In the genomic region with DNA sequence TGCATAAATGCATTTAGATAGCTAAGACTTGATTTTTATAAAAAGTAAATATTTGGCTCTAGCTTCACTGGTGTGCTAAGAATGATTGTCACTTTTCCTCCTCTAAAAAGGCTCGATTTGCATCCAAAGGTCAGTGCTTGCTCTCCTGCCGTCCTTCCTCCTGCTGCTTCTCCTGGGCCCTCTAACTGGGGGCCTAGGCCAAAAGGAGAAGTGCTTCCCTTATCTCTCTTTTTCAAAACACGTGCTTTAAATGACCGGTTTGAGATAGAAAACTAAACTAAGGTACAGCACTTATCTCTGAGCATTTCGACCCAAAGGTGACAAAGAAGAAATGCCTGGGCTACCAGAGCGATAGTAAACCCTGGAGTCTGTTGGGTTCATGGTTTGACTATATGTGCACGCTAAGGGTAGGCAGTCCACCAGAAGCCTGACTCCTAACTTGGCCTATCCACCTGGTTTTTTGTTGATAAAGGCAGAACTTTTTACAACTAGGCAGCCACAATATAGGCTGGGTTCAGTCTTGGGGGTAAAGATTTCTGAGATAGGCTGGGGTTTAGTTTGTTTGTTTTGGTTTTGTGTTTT, we compare ENCODE assay signal across 1 cellular context.
TF ChIP-seq lines count a peak whose summit lies in the region.

No MANE protein-coding gene starts in this region.

TF ChIP-seq in GM12878, 131 proteins besides CTCF, POLR2A, EP300 and RAD21:
- TF ChIP-seq, protein P1, sequence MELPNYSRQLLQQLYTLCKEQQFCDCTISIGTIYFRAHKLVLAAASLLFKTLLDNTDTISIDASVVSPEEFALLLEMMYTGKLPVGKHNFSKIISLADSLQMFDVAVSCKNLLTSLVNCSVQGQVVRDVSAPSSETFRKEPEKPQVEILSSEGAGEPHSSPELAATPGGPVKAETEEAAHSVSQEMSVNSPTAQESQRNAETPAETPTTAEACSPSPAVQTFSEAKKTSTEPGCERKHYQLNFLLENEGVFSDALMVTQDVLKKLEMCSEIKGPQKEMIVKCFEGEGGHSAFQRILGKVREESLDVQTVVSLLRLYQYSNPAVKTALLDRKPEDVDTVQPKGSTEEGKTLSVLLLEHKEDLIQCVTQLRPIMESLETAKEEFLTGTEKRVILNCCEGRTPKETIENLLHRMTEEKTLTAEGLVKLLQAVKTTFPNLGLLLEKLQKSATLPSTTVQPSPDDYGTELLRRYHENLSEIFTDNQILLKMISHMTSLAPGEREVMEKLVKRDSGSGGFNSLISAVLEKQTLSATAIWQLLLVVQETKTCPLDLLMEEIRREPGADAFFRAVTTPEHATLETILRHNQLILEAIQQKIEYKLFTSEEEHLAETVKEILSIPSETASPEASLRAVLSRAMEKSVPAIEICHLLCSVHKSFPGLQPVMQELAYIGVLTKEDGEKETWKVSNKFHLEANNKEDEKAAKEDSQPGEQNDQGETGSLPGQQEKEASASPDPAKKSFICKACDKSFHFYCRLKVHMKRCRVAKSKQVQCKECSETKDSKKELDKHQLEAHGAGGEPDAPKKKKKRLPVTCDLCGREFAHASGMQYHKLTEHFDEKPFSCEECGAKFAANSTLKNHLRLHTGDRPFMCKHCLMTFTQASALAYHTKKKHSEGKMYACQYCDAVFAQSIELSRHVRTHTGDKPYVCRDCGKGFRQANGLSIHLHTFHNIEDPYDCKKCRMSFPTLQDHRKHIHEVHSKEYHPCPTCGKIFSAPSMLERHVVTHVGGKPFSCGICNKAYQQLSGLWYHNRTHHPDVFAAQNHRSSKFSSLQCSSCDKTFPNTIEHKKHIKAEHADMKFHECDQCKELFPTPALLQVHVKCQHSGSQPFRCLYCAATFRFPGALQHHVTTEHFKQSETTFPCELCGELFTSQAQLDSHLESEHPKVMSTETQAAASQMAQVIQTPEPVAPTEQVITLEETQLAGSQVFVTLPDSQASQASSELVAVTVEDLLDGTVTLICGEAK (IDR thresholded peaks at IDR 0.05; ENCODE audit: borderline replicate concordance), result no peak
- TF ChIP-seq, protein P2, sequence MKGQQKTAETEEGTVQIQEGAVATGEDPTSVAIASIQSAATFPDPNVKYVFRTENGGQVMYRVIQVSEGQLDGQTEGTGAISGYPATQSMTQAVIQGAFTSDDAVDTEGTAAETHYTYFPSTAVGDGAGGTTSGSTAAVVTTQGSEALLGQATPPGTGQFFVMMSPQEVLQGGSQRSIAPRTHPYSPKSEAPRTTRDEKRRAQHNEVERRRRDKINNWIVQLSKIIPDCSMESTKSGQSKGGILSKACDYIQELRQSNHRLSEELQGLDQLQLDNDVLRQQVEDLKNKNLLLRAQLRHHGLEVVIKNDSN (IDR thresholded peaks at IDR 0.05; ENCODE audit: borderline replicate concordance, extremely low read length, insufficient read depth, low read depth, low read length), result no peak
- no peak for TF ChIP-seq ZNF217 (IDR thresholded peaks at IDR 0.05)
- peak; percentile 23; the same call in 1 of the 2 replicates for TF ChIP-seq SPI1 (IDR thresholded peaks at IDR 0.05; ENCODE audit: borderline replicate concordance, insufficient read depth, low read depth, low read length)
- TF ChIP-seq LARP7 (IDR thresholded peaks at IDR 0.05), result no peak
- TF ChIP-seq, protein P3, sequence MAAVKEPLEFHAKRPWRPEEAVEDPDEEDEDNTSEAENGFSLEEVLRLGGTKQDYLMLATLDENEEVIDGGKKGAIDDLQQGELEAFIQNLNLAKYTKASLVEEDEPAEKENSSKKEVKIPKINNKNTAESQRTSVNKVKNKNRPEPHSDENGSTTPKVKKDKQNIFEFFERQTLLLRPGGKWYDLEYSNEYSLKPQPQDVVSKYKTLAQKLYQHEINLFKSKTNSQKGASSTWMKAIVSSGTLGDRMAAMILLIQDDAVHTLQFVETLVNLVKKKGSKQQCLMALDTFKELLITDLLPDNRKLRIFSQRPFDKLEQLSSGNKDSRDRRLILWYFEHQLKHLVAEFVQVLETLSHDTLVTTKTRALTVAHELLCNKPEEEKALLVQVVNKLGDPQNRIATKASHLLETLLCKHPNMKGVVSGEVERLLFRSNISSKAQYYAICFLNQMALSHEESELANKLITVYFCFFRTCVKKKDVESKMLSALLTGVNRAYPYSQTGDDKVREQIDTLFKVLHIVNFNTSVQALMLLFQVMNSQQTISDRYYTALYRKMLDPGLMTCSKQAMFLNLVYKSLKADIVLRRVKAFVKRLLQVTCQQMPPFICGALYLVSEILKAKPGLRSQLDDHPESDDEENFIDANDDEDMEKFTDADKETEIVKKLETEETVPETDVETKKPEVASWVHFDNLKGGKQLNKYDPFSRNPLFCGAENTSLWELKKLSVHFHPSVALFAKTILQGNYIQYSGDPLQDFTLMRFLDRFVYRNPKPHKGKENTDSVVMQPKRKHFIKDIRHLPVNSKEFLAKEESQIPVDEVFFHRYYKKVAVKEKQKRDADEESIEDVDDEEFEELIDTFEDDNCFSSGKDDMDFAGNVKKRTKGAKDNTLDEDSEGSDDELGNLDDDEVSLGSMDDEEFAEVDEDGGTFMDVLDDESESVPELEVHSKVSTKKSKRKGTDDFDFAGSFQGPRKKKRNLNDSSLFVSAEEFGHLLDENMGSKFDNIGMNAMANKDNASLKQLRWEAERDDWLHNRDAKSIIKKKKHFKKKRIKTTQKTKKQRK (IDR thresholded peaks at IDR 0.05; ENCODE audit: low read depth, low read length), result no peak
- no peak for TF ChIP-seq RAD51 (IDR thresholded peaks at IDR 0.05)
